Comparison of ENCODE assay signal across 8 cellular contexts in the genomic region with DNA sequence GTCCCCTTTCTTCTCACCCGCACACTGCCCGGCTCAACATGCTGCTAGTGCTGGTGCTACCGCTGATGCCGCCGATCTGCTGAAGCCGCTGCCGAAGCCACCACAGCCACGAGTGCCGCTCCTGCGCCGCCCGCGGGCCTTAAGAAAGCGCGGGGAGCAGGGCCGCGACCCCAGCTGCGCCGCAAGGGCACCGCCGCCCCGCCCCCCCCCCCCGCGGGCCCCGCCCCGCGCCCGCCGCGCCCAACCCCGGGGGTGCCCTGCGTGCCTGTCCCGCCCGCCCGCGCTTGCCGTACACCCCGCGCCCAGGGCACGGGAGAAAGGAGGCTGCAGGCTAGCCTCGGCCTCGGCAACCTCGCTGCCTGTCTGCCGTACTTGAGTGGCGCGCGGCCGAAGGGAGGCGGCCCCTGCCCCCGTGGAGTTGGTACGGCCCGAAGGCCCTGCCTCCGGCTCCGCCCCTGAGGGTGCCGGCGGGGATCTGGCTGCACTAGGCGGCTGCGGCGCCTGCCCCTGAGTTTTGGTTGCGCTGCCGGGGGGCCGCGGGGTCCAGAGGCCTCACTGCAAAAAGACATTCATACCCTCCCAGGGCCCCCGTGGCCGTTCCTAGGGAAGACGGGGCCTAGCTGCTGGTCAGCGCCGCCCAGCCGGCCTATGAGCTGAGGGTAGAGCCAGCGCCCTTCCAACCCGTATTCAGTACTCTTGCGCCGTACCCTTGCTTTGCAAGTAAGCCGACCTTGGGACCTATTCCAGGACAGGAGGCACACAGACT. TPM values are rescaled to one million over a fixed set of nuclear protein-coding genes. Genes with fewer than 3 reads are reported as not detected.
DNase-seq lines count a peak whose midpoint lies in the region; ATAC-seq, FAIRE-seq and TF ChIP-seq lines count a peak whose summit lies in the region.

Gene SOD2 (minus strand): TSS at position 114 of the 766 bp plus-strand sequence. CDS start 74 bp downstream, at position 40.

- H3K4me1 ChIP-seq in transverse colon, result peaks cover 7 to 58% (median 40%) of the 10 kb centered on the region in 4 donors

- TF ChIP-seq POLR2A in GM12891 (IDR thresholded peaks at IDR 0.05; ENCODE audit: low read depth, low read length) (peak; percentile 72; the same call in 1 of the 2 replicates), transverse colon (IDR thresholded peaks at IDR 0.05) (peak; percentile 93)

- peak within 1 kb of the TSS; percentile 94 for H3K4me3 Mint-ChIP-seq in activated naive CD8-positive, alpha-beta T cell treated with anti-CD3 and anti-CD28 coated beads, Interleukin-2, amount 50 U/mL, for 24 hours

- H3K27ac Mint-ChIP-seq in activated naive CD8-positive, alpha-beta T cell treated with anti-CD3 and anti-CD28 coated beads, Interleukin-2, amount 50 U/mL, for 24 hours, result peak within 1 kb of the TSS; percentile 90

- no peaks in the 10 kb centered on the region for H3K27me3 Mint-ChIP-seq in activated naive CD8-positive, alpha-beta T cell treated with anti-CD3 and anti-CD28 coated beads, Interleukin-2, amount 50 U/mL, for 24 hours

- intact Hi-C loops in cardiac septum (cut with DNase I), result loop anchor here (1.0 to 2.0 kb wide), 2 partner anchors 33 to 96 kb away; partner anchors contain the start of genes TCP1 and WTAP
- intact Hi-C loops in transverse colon (cut with DNase I; ENCODE audit: low total_unique reads), result loop anchor here (5.0 kb wide), 1 partner anchor 34 kb away; the partner anchor contains the start of gene WTAP

- peak; percentile 82 for DNase-seq in GM12891 (ENCODE audit: insufficient read length, low spot score)
- DNase-seq in NCI-H1105 treated with DMSO at 0.1 percent for 48 hours (lab: John Stamatoyannopoulos, UW), result peak; percentile 97
- peak; percentile 72 for DNase-seq in T follicular helper cell (ENCODE audit: low read depth)
- DNase-seq in activated naive CD8-positive, alpha-beta T cell treated with anti-CD3 and anti-CD28 coated beads, Interleukin-2, amount 50 U/mL, for 24 hours, result peak; percentile 86
- peak; percentile 94 for DNase-seq in cardiac septum (ENCODE audit: low spot score)
- peak; percentile 71 for DNase-seq in pons (ENCODE audit: low spot score)
- DNase-seq in transverse colon, result peak; percentile 90

- H3K4me1 Mint-ChIP-seq in activated naive CD8-positive, alpha-beta T cell treated with anti-CD3 and anti-CD28 coated beads, Interleukin-2, amount 50 U/mL, for 24 hours, result peaks cover 44% of the 10 kb centered on the region

- H3K36me3 Mint-ChIP-seq in activated naive CD8-positive, alpha-beta T cell treated with anti-CD3 and anti-CD28 coated beads, Interleukin-2, amount 50 U/mL, for 24 hours (ENCODE audit: low read depth), result peaks cover 23% of the 10 kb centered on the region

- in situ Hi-C loops in transverse colon (cut with MboI; ENCODE audit: low pct_ligation_motif_present in 1 of 4, low pct_unique_long_range_greater_than_20kb in 1 of 4, low sequenced_read_pairs in 3 of 4), result loop anchor here in 3 of 4 donors (25.0 kb wide), 3 partner anchors 94 to 369 kb away; partner anchors contain the start of genes MRPL18 (in 2 of the 3), TCP1 (in 2 of the 3) and IGF2R (in 1 of the 3)

- H3K36me3 ChIP-seq in transverse colon, result peaks cover 0 to 11% (median 0%) of the 10 kb centered on the region in 4 donors

- H3K4me3 ChIP-seq in transverse colon, result peak within 1 kb of the TSS; percentile 40 to 96 (median 74)

- ATAC-seq in HG02642 (IDR thresholded peaks at IDR 0.05; ENCODE audit: poor library complexity, unreplicated experiment), result peak; percentile 82
- peak; percentile 81 for ATAC-seq in activated naive CD8-positive, alpha-beta T cell treated with anti-CD3 and anti-CD28 coated beads, Interleukin-2, amount 50 U/mL, for 24 hours

- no peaks in the 10 kb centered on the region for H3K9me3 Mint-ChIP-seq in activated naive CD8-positive, alpha-beta T cell treated with anti-CD3 and anti-CD28 coated beads, Interleukin-2, amount 50 U/mL, for 24 hours

- H3K27me3 ChIP-seq in transverse colon, result no peaks in the 10 kb centered on the region

- WGBS in transverse colon (ENCODE audit: low coverage in 1 of 2), 2 donors, result 0% methylated on average over 5 to 39 of the region's 74 CpGs

- FAIRE-seq in GM12891 (lab: Jason Lieb, UNC), result peak; percentile 92

- TF ChIP-seq CTCF in transverse colon (IDR thresholded peaks at IDR 0.05), result no peak

- no peak for TF ChIP-seq EP300 in transverse colon (IDR thresholded peaks at IDR 0.05; ENCODE audit: low read depth)

- H3K27ac ChIP-seq in transverse colon, result peak within 1 kb of the TSS; percentile 93 to 100 (median 95)

- no peaks in the 10 kb centered on the region for H3K9me3 ChIP-seq in transverse colon

TF ChIP-seq in GM12891, 5 proteins besides CTCF, POLR2A, EP300 and RAD21:
- no peak for TF ChIP-seq PAX5 (IDR thresholded peaks at IDR 0.05; ENCODE audit: insufficient read depth, low read length, severe bottlenecking)
- peak; percentile 80 for TF ChIP-seq POLR2AphosphoS5 (IDR thresholded peaks at IDR 0.05; ENCODE audit: low read depth, low read length)
- TF ChIP-seq POU2F2 (IDR thresholded peaks at IDR 0.05; ENCODE audit: low read depth, low read length), result no peak
- no peak for TF ChIP-seq SPI1 (IDR thresholded peaks at IDR 0.05; ENCODE audit: low read depth, low read length)
- peak; percentile 65; the same call in 1 of the 2 replicates for TF ChIP-seq TAF1 (IDR thresholded peaks at IDR 0.05; ENCODE audit: low read depth, low read length)
TF ChIP-seq in GM12891: peak in this region for 2.

RNA-seq across cellular contexts. Expression of gene SOD2, which starts in this region (rescaled TPM):
- polyA plus RNA-seq in GM12891 (2012; ENCODE audit: low read depth, missing spikeins), result 27.8 TPM
- total RNA-seq in cardiac septum (666 TPM), transverse colon (100 to 1,000 TPM; 170 to 272 (median 224) TPM)

Comparison
In these comparisons a context has a peak if more than half of its experiments do, and no peak if none do; other contexts are left out.
1. Peak in every context shown above with its lines: DNase-seq, ATAC-seq, H3K4me3 ChIP-seq and H3K27ac ChIP-seq.